8 cellular contexts compared by ENCODE assay signal in genomic region chr9:36632892-36633291, GRCh38.
DNase-seq lines count a peak whose midpoint lies in the region; ATAC-seq and TF ChIP-seq lines count a peak whose summit lies in the region.

No MANE protein-coding gene starts in this region.

- TF ChIP-seq CTCF in choroid plexus epithelial cell (conservative IDR thresholded peaks at IDR 0.05; ENCODE audit: low read depth, low read length), result peak; percentile 62
- TF ChIP-seq CTCF in neural progenitor cell (IDR thresholded peaks at IDR 0.05), result peak; percentile 58

- peaks cover 12% of the 10 kb centered on the region for H3F3A ChIP-seq in neural progenitor cell (ENCODE audit: low read depth)

- H3K4me3 Mint-ChIP-seq in neural progenitor cell, result no peak overlapping the region

- H2AFZ ChIP-seq in neural progenitor cell (replicated peaks), result no peak overlapping the region

- no peak overlapping the region for H3K4me2 ChIP-seq in neural progenitor cell

- no peak overlapping the region for H3K9ac ChIP-seq in neural progenitor cell

- peaks cover 23% of the 10 kb centered on the region for H3K36me3 ChIP-seq in neural progenitor cell

- H3K4me3 ChIP-seq in choroid plexus epithelial cell (ENCODE audit: low read depth, low read length), result no peak overlapping the region
- no peak overlapping the region for H3K4me3 ChIP-seq in neural progenitor cell

- no peaks in the 10 kb centered on the region for H3K4me1 Mint-ChIP-seq in neural progenitor cell

- H3K4me1 ChIP-seq in neural progenitor cell, result no peaks in the 10 kb centered on the region

- peak; percentile 15 to 37 for DNase-seq in NCI-H2081 (lab: John Stamatoyannopoulos, UW)
- no peak for DNase-seq in NCI-H2081 treated with DMSO at 0.1 percent for 48 hours (lab: John Stamatoyannopoulos, UW)
- peak; percentile 19 for DNase-seq in NCI-H2196 treated with DMSO at 0.1 percent for 48 hours (lab: John Stamatoyannopoulos, UW; ENCODE audit: unreplicated experiment)
- DNase-seq in choroid plexus epithelial cell (ENCODE audit: low read depth), result peak; percentile 73
- DNase-seq in neural progenitor cell (ENCODE audit: low spot score), result peak; percentile 17
- no peak for DNase-seq in activated gamma-delta T cell (lab: John Stamatoyannopoulos, UW)

- no peaks in the 10 kb centered on the region for H3K79me2 ChIP-seq in neural progenitor cell (ENCODE audit: low read depth)

- H3K36me3 Mint-ChIP-seq in neural progenitor cell, result peaks cover 12% of the 10 kb centered on the region

- no peaks in the 10 kb centered on the region for H3K9me3 Mint-ChIP-seq in neural progenitor cell

- no peaks in the 10 kb centered on the region for H3K27me3 Mint-ChIP-seq in neural progenitor cell (ENCODE audit: insufficient read depth, low read depth)

- no peak overlapping the region for H3K27ac ChIP-seq in neural progenitor cell

- ATAC-seq in GM21360 (IDR thresholded peaks at IDR 0.05; ENCODE audit: unreplicated experiment), result no peak
- no peak for ATAC-seq in HG03432 (IDR thresholded peaks at IDR 0.05; ENCODE audit: unreplicated experiment)

- no peaks in the 10 kb centered on the region for H3K9me3 ChIP-seq in neural progenitor cell (ENCODE audit: low read depth)

- H3K27ac Mint-ChIP-seq in neural progenitor cell, result no peak overlapping the region

- no peaks in the 10 kb centered on the region for H3K27me3 ChIP-seq in neural progenitor cell

- H4K20me1 ChIP-seq in neural progenitor cell (ENCODE audit: low read depth), result no peaks in the 10 kb centered on the region

Comparison
In these comparisons a context has a peak if more than half of its experiments do, and no peak if none do; other contexts are left out.
1. DNase-seq: peak in NCI-H2081 (2 of 2), NCI-H2196 treated with DMSO at 0.1 percent for 48 hours (single experiment), choroid plexus epithelial cell (single experiment) and neural progenitor cell (single experiment); none in NCI-H2081 treated with DMSO at 0.1 percent for 48 hours (single experiment) and activated gamma-delta T cell (single experiment).